8 cellular contexts compared by ENCODE assay signal in genomic region chr7:2687881-2688318, GRCh38. TPM values are rescaled to one million over a fixed set of nuclear protein-coding genes. Genes with fewer than 3 reads are reported as not detected.
DNase-seq lines count a peak whose midpoint lies in the region; ATAC-seq and TF ChIP-seq lines count a peak whose summit lies in the region.

TSS of gene AMZ1 (plus strand) at chr7:2688202. CDS start at chr7:2700452, 12,250 bp downstream.

- H3K27ac ChIP-seq in hepatocyte (no peak within 1 kb of the TSS), smooth muscle cell (ENCODE audit: low read depth) (no peak within 1 kb of the TSS), OCI-LY7 (ENCODE audit: low read depth, low read length, poor library complexity, severe bottlenecking) (no peak within 1 kb of the TSS)

- H3K4me1 ChIP-seq in hepatocyte (ENCODE audit: insufficient read depth) = peaks cover 5% of the 10 kb centered on the region
- no peaks in the 10 kb centered on the region for H3K4me1 ChIP-seq in smooth muscle cell (ENCODE audit: low read depth)
- no peaks in the 10 kb centered on the region for H3K4me1 ChIP-seq in OCI-LY7 (ENCODE audit: insufficient read depth, low read length, poor library complexity, severe bottlenecking)

- POLR2A ChIA-PET in OCI-LY7 (lab: Charles Lee) (interaction anchor here (0.6 kb wide), 1 partner anchor 16 kb away, joined by 3 read pairs; no protein-coding TSS in a partner anchor), HEK293T (lab: Yijun Ruan, JAX) (no interaction called here)

- H3K79me2 ChIP-seq in hepatocyte (no peaks in the 10 kb centered on the region), smooth muscle cell (ENCODE audit: low read depth) (no peaks in the 10 kb centered on the region), OCI-LY7 (ENCODE audit: insufficient read depth, low read depth, low read length) (no peaks in the 10 kb centered on the region)

- H3K4me3 ChIP-seq in hepatocyte = no peak within 1 kb of the TSS
- peak within 1 kb of the TSS; percentile 51 for H3K4me3 ChIP-seq in smooth muscle cell
- H3K4me3 ChIP-seq in OCI-LY7 (ENCODE audit: low read depth, low read length, poor library complexity, severe bottlenecking) = no peak within 1 kb of the TSS

- H3K36me3 ChIP-seq in hepatocyte (replicated peaks; ENCODE audit: insufficient read depth, low read depth) = no peaks in the 10 kb centered on the region
- no peaks in the 10 kb centered on the region for H3K36me3 ChIP-seq in smooth muscle cell (ENCODE audit: low read depth)
- H3K36me3 ChIP-seq in OCI-LY7 (ENCODE audit: insufficient read depth, low read length) = no peaks in the 10 kb centered on the region

- H3K9me2 ChIP-seq in hepatocyte (replicated peaks; ENCODE audit: insufficient read depth) (no peaks in the 10 kb centered on the region), OCI-LY7 (ENCODE audit: insufficient read depth, low read length) (no peaks in the 10 kb centered on the region)

- H3K4me2 ChIP-seq in hepatocyte = peak within 1 kb of the TSS; percentile 86
- H3K4me2 ChIP-seq in smooth muscle cell = peak within 1 kb of the TSS; percentile 88
- no peak within 1 kb of the TSS for H3K4me2 ChIP-seq in OCI-LY7 (ENCODE audit: low read length)

- peak; percentile 16 for ATAC-seq in GM19372 (IDR thresholded peaks at IDR 0.05; ENCODE audit: low read depth, unreplicated experiment)
- peak; percentile 40 for ATAC-seq in SK-N-SH treated with all-trans-retinoic acid at 6 μM for 48 hours

- TF ChIP-seq CTCF in hepatocyte (IDR thresholded peaks at IDR 0.05; ENCODE audit: poor library complexity) (no peak), smooth muscle cell (IDR thresholded peaks at IDR 0.05; ENCODE audit: borderline replicate concordance, insufficient read depth, poor library complexity, severe bottlenecking) (no peak), OCI-LY7 (conservative IDR thresholded peaks at IDR 0.05; ENCODE audit: low read length) (no peak)

- H4K20me1 ChIP-seq in hepatocyte (ENCODE audit: insufficient read depth, poor library complexity, severe bottlenecking) = no peaks in the 10 kb centered on the region
- H4K20me1 ChIP-seq in smooth muscle cell (ENCODE audit: low read depth) = no peaks in the 10 kb centered on the region
- no peaks in the 10 kb centered on the region for H4K20me1 ChIP-seq in OCI-LY7 (ENCODE audit: insufficient read depth, low read length)

- WGBS in hepatocyte (ENCODE audit: low lambda C conversion rate, missing lambda C conversion rate) = 10% methylated on average over 14 of the region's 41 CpGs
- 26% methylated on average over 8 of the region's 41 CpGs for WGBS in smooth muscle cell (ENCODE audit: low lambda C conversion rate)

- DNase-seq in hepatocyte (ENCODE audit: low spot score) (no peak), smooth muscle cell (lab: John Stamatoyannopoulos, UW; ENCODE audit: unreplicated experiment) (no peak), OCI-LY7 (ENCODE audit: low spot score) (no peak), HEK293T (ENCODE audit: extremely low spot score) (no peak), HuH-7 (ENCODE audit: low spot score) (no peak), NCI-H2171 (lab: John Stamatoyannopoulos, UW) (no peak)

- intact Hi-C loops in OCI-LY7 (cut with micrococcal nuclease; ENCODE audit: unreplicated experiment) = no loop called here

- peak within 1 kb of the TSS; percentile 8 for H3K9ac ChIP-seq in smooth muscle cell (ENCODE audit: low read depth)

- H2AFZ ChIP-seq in hepatocyte = no peak within 1 kb of the TSS
- H2AFZ ChIP-seq in smooth muscle cell (ENCODE audit: low read depth) = no peak within 1 kb of the TSS
- H2AFZ ChIP-seq in OCI-LY7 (ENCODE audit: low read length) = no peak within 1 kb of the TSS

- peaks cover 43% of the 10 kb centered on the region for H3K27me3 ChIP-seq in hepatocyte
- peaks cover 20% of the 10 kb centered on the region for H3K27me3 ChIP-seq in smooth muscle cell (ENCODE audit: low read depth)

- CTCF ChIA-PET in OCI-LY7 (lab: Charles Lee; ENCODE audit: unreplicated experiment) = no interaction called here
- CTCF ChIA-PET in HEK293T (lab: Yijun Ruan, JAX) = no interaction called here

- no TSS peak for BruUV-seq in OCI-LY7 (replicated peaks; lab: Mats Ljungman, UMichigan)

- H3K9me3 ChIP-seq in hepatocyte (ENCODE audit: low read depth) = no peaks in the 10 kb centered on the region
- no peaks in the 10 kb centered on the region for H3K9me3 ChIP-seq in smooth muscle cell (replicated peaks; ENCODE audit: low read depth)
- no peaks in the 10 kb centered on the region for H3K9me3 ChIP-seq in OCI-LY7 (ENCODE audit: low read length)

- H3F3A ChIP-seq in smooth muscle cell (ENCODE audit: low read depth) = no peaks in the 10 kb centered on the region

TF ChIP-seq in SK-N-SH treated with all-trans-retinoic acid at 6 μM for 48 hours, 23 proteins besides CTCF, POLR2A, EP300 and RAD21:
- TF ChIP-seq PATZ1 (CRISPR knock-in tag; IDR thresholded peaks at IDR 0.05; ENCODE audit: borderline replicate concordance) = no peak
- TF ChIP-seq POU6F1 (CRISPR knock-in tag; IDR thresholded peaks at IDR 0.05; ENCODE audit: borderline replicate concordance, low read depth) = no peak

TF ChIP-seq in HEK293T, 16 proteins besides CTCF, POLR2A, EP300 and RAD21:
- no peak for TF ChIP-seq ELF4 (IDR thresholded peaks at IDR 0.05)

RNA-seq across cellular contexts. Expression of gene AMZ1, which starts in this region (rescaled TPM):
- total RNA-seq in hepatocyte = not detected in 2 replicates
- polyA plus RNA-seq in hepatocyte = 1.4 TPM in 1 of 2 replicates, not detected in the other
- total RNA-seq in smooth muscle cell = 1.1 and 1.4 TPM in 2 replicates
- polyA plus RNA-seq in smooth muscle cell = 0.63 and 2.4 TPM in 2 replicates
- 1.4 and 1.7 TPM in 2 replicates for total RNA-seq in OCI-LY7 (2014; rRNA removed; shearing (Covaris generic))
- 2.7 and 2.9 TPM in 2 replicates for total RNA-seq in OCI-LY7 (2022)
